ENCODE assay signal across 2 cellular contexts in the genomic region with DNA sequence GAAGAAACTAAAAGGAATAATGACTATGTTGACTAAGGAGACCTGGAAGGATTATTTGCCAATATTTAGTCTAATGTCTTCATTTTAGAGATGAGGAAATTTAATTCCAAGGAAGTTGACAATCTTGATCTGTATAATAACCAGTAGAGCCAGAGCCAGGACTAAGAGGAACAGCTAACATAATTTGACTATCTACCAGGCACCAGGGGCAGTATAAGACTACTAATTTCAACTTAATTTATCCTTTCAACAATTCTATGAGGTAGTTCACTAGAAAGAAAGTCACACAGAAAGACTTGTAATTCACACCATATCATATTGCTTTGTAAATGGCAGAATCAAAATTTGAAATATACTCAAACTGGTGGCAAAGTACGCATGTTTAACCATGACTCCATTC.
TF ChIP-seq lines count a peak whose summit lies in the region.

No MANE protein-coding gene starts in this region.

TF ChIP-seq in IMR-90, 13 proteins besides CTCF, POLR2A, EP300 and RAD21:
- no peak for TF ChIP-seq MAZ (IDR thresholded peaks at IDR 0.05; ENCODE audit: borderline replicate concordance, low read depth, low read length)

TF ChIP-seq in K562, 482 proteins besides CTCF, POLR2A, EP300 and RAD21:
- TF ChIP-seq, protein P1, sequence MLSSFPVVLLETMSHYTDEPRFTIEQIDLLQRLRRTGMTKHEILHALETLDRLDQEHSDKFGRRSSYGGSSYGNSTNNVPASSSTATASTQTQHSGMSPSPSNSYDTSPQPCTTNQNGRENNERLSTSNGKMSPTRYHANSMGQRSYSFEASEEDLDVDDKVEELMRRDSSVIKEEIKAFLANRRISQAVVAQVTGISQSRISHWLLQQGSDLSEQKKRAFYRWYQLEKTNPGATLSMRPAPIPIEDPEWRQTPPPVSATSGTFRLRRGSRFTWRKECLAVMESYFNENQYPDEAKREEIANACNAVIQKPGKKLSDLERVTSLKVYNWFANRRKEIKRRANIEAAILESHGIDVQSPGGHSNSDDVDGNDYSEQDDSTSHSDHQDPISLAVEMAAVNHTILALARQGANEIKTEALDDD (IDR thresholded peaks at IDR 0.05) = peak; percentile 29; the same call in 1 of the 2 replicates
- TF ChIP-seq HDAC6 (IDR thresholded peaks at IDR 0.05; ENCODE audit: low read depth, low read length) = no peak
